Comparison of ENCODE assay signal across 9 cellular contexts in the genomic region with DNA sequence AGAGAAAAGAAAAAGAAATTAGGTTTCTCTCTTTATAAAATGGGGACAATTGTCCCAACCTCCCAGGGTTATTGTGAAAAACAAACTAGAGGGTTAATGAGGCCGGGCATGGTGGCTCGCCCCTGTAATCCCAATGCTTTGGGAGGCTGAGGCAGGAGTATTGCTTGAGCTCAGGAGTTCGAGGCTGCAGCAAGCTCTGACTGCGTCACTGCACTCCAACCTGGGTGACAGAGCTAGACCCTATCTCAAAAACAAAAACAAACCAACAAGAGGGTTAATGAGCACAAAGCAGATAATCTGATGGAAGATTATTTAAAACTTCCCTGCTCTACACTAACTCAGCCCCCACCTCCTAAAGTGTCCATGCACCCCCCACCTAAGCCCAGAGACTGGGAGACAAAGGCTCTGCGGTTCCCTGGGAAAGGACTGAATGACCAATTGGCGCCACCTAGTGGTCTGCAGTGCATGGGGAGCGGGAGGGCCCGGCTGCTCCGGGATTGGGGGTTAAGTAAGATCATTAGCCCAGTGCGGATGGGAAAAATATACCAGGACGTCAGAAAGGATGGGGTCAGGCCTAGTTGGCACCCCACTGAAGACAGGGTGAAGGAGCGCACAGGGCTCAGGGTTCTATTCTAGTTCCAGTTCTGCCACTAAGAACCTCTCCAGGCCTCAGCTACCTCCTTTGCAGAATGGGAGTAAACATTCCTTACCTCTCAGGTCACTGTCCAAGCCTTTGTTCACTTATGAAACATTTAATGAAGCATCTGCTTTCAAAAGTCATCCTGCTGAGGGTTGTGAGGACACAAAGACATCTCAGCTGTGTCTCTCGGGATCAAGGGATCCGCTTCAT. TPM values are rescaled to one million over a fixed set of nuclear protein-coding genes. Genes with fewer than 3 reads are reported as not detected.
DNase-seq lines count a peak whose midpoint lies in the region; ATAC-seq and TF ChIP-seq lines count a peak whose summit lies in the region.
"Had no signal": no experiment of that assay in that cellular context is flagged by ENCODE, and none has a peak within 500 bp of the region (broad histone marks: within the 10 kb centered on the region; RNA-seq: fewer than 3 reads in every experiment).

No MANE protein-coding gene starts in this region.

- H3K4me1 Mint-ChIP-seq in CD8-positive, alpha-beta T cell (ENCODE audit: low read depth), result peaks cover 2% of the 10 kb centered on the region

- no peaks in the 10 kb centered on the region for H3K9me3 ChIP-seq in CD8-positive, alpha-beta T cell (ENCODE audit: low read length)

- H3K4me3 ChIP-seq in CD8-positive, alpha-beta T cell (ENCODE audit: low read depth, low read length), result no peak overlapping the region

- no peaks in the 10 kb centered on the region for H3K27me3 ChIP-seq in CD8-positive, alpha-beta T cell (ENCODE audit: insufficient read depth, low read length)

- no peak overlapping the region for H3K27ac Mint-ChIP-seq in CD8-positive, alpha-beta T cell
- H3K27ac Mint-ChIP-seq: T-helper 1 cell treated with Interleukin-12 subunit alpha and Interleukin-12 subunit beta and Interleukin-4 antibody, amounts not matched to agents 30 μg/mL and 1 μg/mL, for 36 hours had no signal

- peak; percentile 71 for ATAC-seq in CD8-positive, alpha-beta T cell
- ATAC-seq in GM21528 (IDR thresholded peaks at IDR 0.05; ENCODE audit: low FRiP score, unreplicated experiment), result no peak

- peak; percentile 88 for TF ChIP-seq CTCF in CD8-positive, alpha-beta T cell (IDR thresholded peaks at IDR 0.05)

- no peak overlapping the region for H3K4me3 Mint-ChIP-seq in CD8-positive, alpha-beta T cell
- H3K4me3 Mint-ChIP-seq: T-helper 1 cell treated with Interleukin-12 subunit alpha and Interleukin-12 subunit beta and Interleukin-4 antibody, amounts not matched to agents 30 μg/mL and 1 μg/mL, for 36 hours had no signal

- H3K36me3 Mint-ChIP-seq in CD8-positive, alpha-beta T cell, result no peaks in the 10 kb centered on the region

- H3K9me3 Mint-ChIP-seq in CD8-positive, alpha-beta T cell, result no peaks in the 10 kb centered on the region
- H3K9me3 Mint-ChIP-seq: T-helper 1 cell treated with Interleukin-12 subunit alpha and Interleukin-12 subunit beta and Interleukin-4 antibody, amounts not matched to agents 30 μg/mL and 1 μg/mL, for 36 hours had no signal

- no peaks in the 10 kb centered on the region for H3K36me3 ChIP-seq in CD8-positive, alpha-beta T cell (ENCODE audit: insufficient read depth, low read length)

- POLR2A ChIA-PET in CD8-positive, alpha-beta T cell (lab: Charles Lee), result interaction anchor here (1.2 kb wide), 2 partner anchors 26 to 84 kb away, joined by 3 read pairs; no protein-coding TSS in a partner anchor

- CTCF ChIA-PET in CD8-positive, alpha-beta T cell (lab: Charles Lee), result interaction anchor here (0.7 to 4.4 kb wide), 35 partner anchors 9 to 188 kb away, joined by 3 to 59 read pairs (median 4); a partner anchor contains a TSS

- H3K27me3 Mint-ChIP-seq in CD8-positive, alpha-beta T cell (ENCODE audit: low read depth), result peaks cover 2% of the 10 kb centered on the region

- DNase-seq in CD8-positive, alpha-beta T cell, result peak; percentile 27 to 76 (median 67)
- DNase-seq in HT-29 (ENCODE audit: low spot score) (peak; percentile 93), NOMO-1 (lab: John Stamatoyannopoulos, UW; ENCODE audit: unreplicated experiment in 2 of 2) (peak; percentile 21 to 32), epidermal melanocyte (ENCODE audit: insufficient read length, low spot score) (peak; percentile 88), midbrain (lab: John Stamatoyannopoulos, UW) (peak; percentile 82)
- DNase-seq in activated CD8-positive, alpha-beta memory T cell treated with anti-CD3 and anti-CD28 coated beads for 48 hours (ENCODE audit: low read depth in 2 of 3, low spot score in 2 of 3), result peak; percentile 16 to 71 (median 45)
- peak; percentile 21 to 44 for DNase-seq in stimulated activated CD8-positive, alpha-beta memory T cell treated with anti-CD3 and anti-CD28 coated beads, Interleukin-7, amount 100 ng/mL, for 1 hour (ENCODE audit: low read depth in 2 of 2)

- H3K4me1 ChIP-seq in CD8-positive, alpha-beta T cell (ENCODE audit: insufficient read depth, low read length), result no peaks in the 10 kb centered on the region

- intact Hi-C loops in CD8-positive, alpha-beta T cell (cut with DNase I, micrococcal nuclease), result loop anchor here (1.0 kb wide), 2 partner anchors 79 to 124 kb away; no protein-coding TSS in a partner anchor

- no peak overlapping the region for H3K27ac ChIP-seq in CD8-positive, alpha-beta T cell (ENCODE audit: low read depth, low read length)

RNA-seq across cellular contexts. Expression of a gene that starts 15.6 kb away (rescaled TPM):
- under 1 TPM; 0.50 to 0.76 TPM for total RNA-seq in CD8-positive, alpha-beta T cell
- total RNA-seq in HT-29 (2014; rRNA removed; shearing (Covaris generic)), result 66.2 and 77.4 TPM in 2 replicates

RNA-seq across cellular contexts. Expression of a gene that starts 31.8 kb away (rescaled TPM):
- total RNA-seq in CD8-positive, alpha-beta T cell, result 1 to 10 TPM; 7.9 to 8.2 TPM
- total RNA-seq in HT-29 (2014; rRNA removed; shearing (Covaris generic)), result 6.4 and 8.1 TPM in 2 replicates

RNA-seq across cellular contexts. Expression of a gene that starts 34.5 kb away (rescaled TPM):
- not detected for total RNA-seq in CD8-positive, alpha-beta T cell
- not detected in 2 replicates for total RNA-seq in HT-29 (2014; rRNA removed; shearing (Covaris generic))

Comparison
In these comparisons a context has a peak if more than half of its experiments do, and no peak if none do; other contexts are left out.
1. DNase-seq: peak in every context shown above with its lines; median percentile 93 in HT-29; 88 in epidermal melanocyte; 82 in midbrain; 67 in CD8-positive, alpha-beta T cell; 45 in activated CD8-positive, alpha-beta memory T cell treated with anti-CD3 and anti-CD28 coated beads for 48 hours; 32 in stimulated activated CD8-positive, alpha-beta memory T cell treated with anti-CD3 and anti-CD28 coated beads, Interleukin-7, amount 100 ng/mL, for 1 hour; 26 in NOMO-1.
2. RNA of a gene that starts 15.6 kb away (total RNA-seq): 66.2 to 77.4 TPM in HT-29; 0.50 to 0.76 TPM in CD8-positive, alpha-beta T cell; every median in the first group is over 10 times any median in the second.